1 cellular context compared by ENCODE assay signal in the genomic region with DNA sequence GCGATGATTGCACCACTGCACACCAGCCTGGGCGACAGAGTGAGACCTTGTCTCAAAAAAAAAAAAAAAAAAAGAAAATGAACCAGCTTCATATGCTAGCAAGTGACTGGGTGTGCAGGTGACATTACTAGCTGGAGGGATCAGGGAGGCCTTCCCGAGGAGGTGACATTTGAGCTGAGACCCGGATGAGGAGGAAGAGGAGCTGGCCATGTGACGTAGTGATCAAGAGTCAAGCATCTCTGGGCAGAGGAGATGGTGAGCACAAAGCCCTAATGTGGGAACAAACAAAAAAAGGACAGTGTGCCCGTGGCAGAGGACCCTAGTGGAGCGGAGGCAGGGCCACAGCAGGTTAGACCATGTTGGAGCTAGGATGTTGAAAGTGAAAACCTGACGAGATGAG.
TF ChIP-seq lines count a peak whose summit lies in the region.

No MANE protein-coding gene starts in this region.

TF ChIP-seq in GM12891, 5 proteins besides CTCF, POLR2A, EP300 and RAD21:
- no peak for TF ChIP-seq POU2F2 (IDR thresholded peaks at IDR 0.05; ENCODE audit: low read depth, low read length)
- no peak for TF ChIP-seq POLR2AphosphoS5 (IDR thresholded peaks at IDR 0.05; ENCODE audit: low read depth, low read length)
- no peak for TF ChIP-seq SPI1 (IDR thresholded peaks at IDR 0.05; ENCODE audit: low read depth, low read length)
- TF ChIP-seq TAF1 (IDR thresholded peaks at IDR 0.05; ENCODE audit: low read depth, low read length), result no peak
- TF ChIP-seq PAX5 (IDR thresholded peaks at IDR 0.05; ENCODE audit: insufficient read depth, low read length, severe bottlenecking), result no peak
